In the genomic region with DNA sequence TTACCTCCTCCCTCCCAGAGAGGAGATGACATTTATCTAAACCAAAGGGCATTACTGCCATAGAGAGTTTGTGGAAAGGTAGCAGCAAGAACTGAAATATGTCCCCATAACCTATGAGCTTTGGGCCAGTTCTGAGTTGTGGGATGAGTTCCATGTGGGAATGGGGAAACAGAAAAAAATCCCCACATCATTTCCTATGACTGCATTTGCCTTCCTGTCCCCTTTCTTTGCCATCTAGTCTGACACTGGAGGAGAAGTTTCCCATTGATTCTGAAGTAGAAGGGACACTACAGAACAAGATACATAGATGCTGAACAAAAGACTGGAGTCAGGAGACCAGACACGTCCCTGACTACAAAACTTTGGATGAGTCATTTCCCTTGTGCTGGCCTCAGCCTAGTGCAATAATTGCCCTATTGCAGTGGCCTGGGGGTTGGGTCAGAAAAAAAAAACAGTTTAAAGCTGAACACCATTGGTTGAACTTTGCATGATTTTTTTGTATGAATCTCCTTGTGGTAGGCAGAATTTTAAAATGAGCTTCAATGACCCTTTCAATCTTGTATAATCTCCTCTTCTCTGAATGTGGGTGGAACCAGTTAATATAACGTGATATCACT, we compare ENCODE assay signal across 10 cellular contexts. TPM values are rescaled to one million over a fixed set of nuclear protein-coding genes. Genes with fewer than 3 reads are reported as not detected.
DNase-seq lines count a peak whose midpoint lies in the region; ATAC-seq, FAIRE-seq and TF ChIP-seq lines count a peak whose summit lies in the region.
"Had no signal": no experiment of that assay in that cellular context is flagged by ENCODE, and none has a peak within 500 bp of the region (broad histone marks: within the 10 kb centered on the region; RNA-seq: fewer than 3 reads in every experiment).

No MANE protein-coding gene starts in this region.

- no peaks in the 10 kb centered on the region for H3K36me3 Mint-ChIP-seq in activated T-helper 17 cell treated with anti-CD3 and anti-CD28 coated beads, Interleukin-2, amount 50 U/mL, for 72 hours (ENCODE audit: low read depth)

- H3K9me3 Mint-ChIP-seq in activated T-helper 17 cell treated with anti-CD3 and anti-CD28 coated beads, Interleukin-2, amount 50 U/mL, for 72 hours: no peaks in the 10 kb centered on the region
- H3K9me3 Mint-ChIP-seq: dendritic cell treated with granulocyte-macrophage colony-stimulating factor and Interleukin-4, amounts not matched to agents 40 ng/mL and 50 ng/mL, for 4 days had no signal

- no peaks in the 10 kb centered on the region for H3K36me3 ChIP-seq in keratinocyte (ENCODE audit: control insufficient read depth in 2 of 2, extremely low read depth in 1 of 2, insufficient read depth in 2 of 2, low read length in 2 of 2)
- no peaks in the 10 kb centered on the region for H3K36me3 ChIP-seq in PC-9 (ENCODE audit: low read depth)

- CTCF ChIA-PET in PC-9 (lab: Charles Lee): no interaction called here

- no peak overlapping the region for H3K27ac Mint-ChIP-seq in activated T-helper 17 cell treated with anti-CD3 and anti-CD28 coated beads, Interleukin-2, amount 50 U/mL, for 72 hours
- H3K27ac Mint-ChIP-seq: dendritic cell treated with granulocyte-macrophage colony-stimulating factor and Interleukin-4, amounts not matched to agents 40 ng/mL and 50 ng/mL, for 4 days had no signal

- H3K79me2 ChIP-seq in keratinocyte (ENCODE audit: control insufficient read depth, insufficient read depth, low read length): no peaks in the 10 kb centered on the region
- H3K79me2 ChIP-seq in PC-9 (ENCODE audit: low read depth): no peaks in the 10 kb centered on the region

- peaks cover 11% of the 10 kb centered on the region for H3K4me1 ChIP-seq in keratinocyte (ENCODE audit: control insufficient read depth, extremely low read depth, insufficient read depth, low read length)
- H3K4me1 ChIP-seq in PC-9 (replicated peaks; ENCODE audit: insufficient read depth): peaks cover 6% of the 10 kb centered on the region; the same call in 1 of the 2 replicates

- no peaks in the 10 kb centered on the region for H3K27me3 Mint-ChIP-seq in activated T-helper 17 cell treated with anti-CD3 and anti-CD28 coated beads, Interleukin-2, amount 50 U/mL, for 72 hours
- H3K27me3 Mint-ChIP-seq: dendritic cell treated with granulocyte-macrophage colony-stimulating factor and Interleukin-4, amounts not matched to agents 40 ng/mL and 50 ng/mL, for 4 days had no signal

- peak; percentile 76 for ATAC-seq in activated T-helper 17 cell treated with anti-CD3 and anti-CD28 coated beads, Interleukin-2, amount 50 U/mL, for 72 hours (replicated peaks)
- no peak for ATAC-seq in HG02610 (IDR thresholded peaks at IDR 0.05; ENCODE audit: unreplicated experiment)

- peak overlapping the region; percentile 9 for H3K4me2 ChIP-seq in keratinocyte (ENCODE audit: control insufficient read depth, extremely low read depth, insufficient read depth, low read depth, low read length)
- H3K4me2 ChIP-seq in PC-9: no peak overlapping the region

- H3K4me3 Mint-ChIP-seq in activated T-helper 17 cell treated with anti-CD3 and anti-CD28 coated beads, Interleukin-2, amount 50 U/mL, for 72 hours: no peak overlapping the region
- H3K4me3 Mint-ChIP-seq: dendritic cell treated with granulocyte-macrophage colony-stimulating factor and Interleukin-4, amounts not matched to agents 40 ng/mL and 50 ng/mL, for 4 days had no signal

- no TSS peak for BruUV-seq in PC-9 (replicated peaks; lab: Mats Ljungman, UMichigan)

- H4K20me1 ChIP-seq in keratinocyte (ENCODE audit: control insufficient read depth, extremely low read depth, insufficient read depth, low read length) (no peaks in the 10 kb centered on the region), PC-9 (ENCODE audit: insufficient read depth) (no peaks in the 10 kb centered on the region)

- H3K9me3 ChIP-seq in keratinocyte (ENCODE audit: control insufficient read depth, low read depth, low read length) (no peaks in the 10 kb centered on the region), PC-9 (ENCODE audit: insufficient read depth, low read depth) (no peaks in the 10 kb centered on the region)

- no peak overlapping the region for H3K27ac ChIP-seq in keratinocyte (ENCODE audit: control insufficient read depth, insufficient read depth, low read length)
- H3K27ac ChIP-seq in PC-9: no peak overlapping the region

- H3K9ac ChIP-seq in keratinocyte (ENCODE audit: control insufficient read depth, extremely low read depth, insufficient read depth, low read length): no peak overlapping the region

- TF ChIP-seq CTCF in AG10803 (conservative IDR thresholded peaks at IDR 0.05; ENCODE audit: low read length) (no peak), keratinocyte (optimal IDR thresholded peaks at IDR 0.05 in 1 of 3, IDR thresholded peaks at IDR 0.05 in 1 of 3, conservative IDR thresholded peaks at IDR 0.05 in 1 of 3; ENCODE audit: extremely low read depth in 1 of 3, insufficient read depth in 2 of 3, low read length in 3 of 3) (no peak), PC-9 (conservative IDR thresholded peaks at IDR 0.05) (no peak)

- DNase-seq in AG10803 (ENCODE audit: low read depth) (peak; percentile 79), HK-2 (ENCODE audit: unreplicated experiment) (peak; percentile 32), keratinocyte (ENCODE audit: low read depth, low spot score) (no peak), ecto neural progenitor cell (ENCODE audit: low spot score) (no peak), PC-9 (no peak), DMS79 (lab: John Stamatoyannopoulos, UW) (no peak)
- DNase-seq: NCI-H1436 had no signal

- intact Hi-C loops in PC-9 (cut with micrococcal nuclease; ENCODE audit: unreplicated experiment): no loop called here

- no peaks in the 10 kb centered on the region for H3F3A ChIP-seq in PC-9 (ENCODE audit: insufficient read depth, low read depth)

- H3K27me3 ChIP-seq in keratinocyte (ENCODE audit: control insufficient read depth, extremely low read depth, insufficient read depth, low read length) (no peaks in the 10 kb centered on the region), PC-9 (ENCODE audit: insufficient read depth, low read depth) (no peaks in the 10 kb centered on the region)

- dilution Hi-C loops in keratinocyte (cut with MboI; ENCODE audit: extremely low pct_ligation_motif_present, low sequenced_read_pairs): no loop called here

- no peaks in the 10 kb centered on the region for H3K4me1 Mint-ChIP-seq in activated T-helper 17 cell treated with anti-CD3 and anti-CD28 coated beads, Interleukin-2, amount 50 U/mL, for 72 hours

- H2AFZ ChIP-seq in keratinocyte (ENCODE audit: control insufficient read depth, low read length) (no peak overlapping the region), PC-9 (no peak overlapping the region)

- H3K9me1 ChIP-seq in keratinocyte (ENCODE audit: control insufficient read depth, extremely low read depth, insufficient read depth, low read length): no peaks in the 10 kb centered on the region

- H3K4me3 ChIP-seq in AG10803 (ENCODE audit: low read length): no peak overlapping the region
- H3K4me3 ChIP-seq in keratinocyte (ENCODE audit: control insufficient read depth in 2 of 3, extremely low read depth in 1 of 3, insufficient read depth in 2 of 3, low read depth in 1 of 3, low read length in 3 of 3): no peak overlapping the region
- no peak overlapping the region for H3K4me3 ChIP-seq in PC-9

- no peaks in the 10 kb centered on the region for H3K9me2 ChIP-seq in PC-9 (ENCODE audit: insufficient read depth)

- POLR2A ChIA-PET in PC-9 (lab: Charles Lee; ENCODE audit: unreplicated experiment): no interaction called here

- peak; percentile 90 for FAIRE-seq in keratinocyte (lab: Jason Lieb, UNC)

RNA-seq across cellular contexts. Expression of gene BEX3, which starts 22.1 kb away (rescaled TPM):
- 1 to 10 TPM; 3.5 to 9.4 TPM for total RNA-seq in activated T-helper 17 cell treated with anti-CD3 and anti-CD28 coated beads, Interleukin-2, amount 50 U/mL, for 72 hours
- 125 to 264 TPM (median 205 TPM) in 3 replicates for polyA plus RNA-seq in keratinocyte
- polyA plus RNA-seq in keratinocyte (2011; ENCODE audit: low read depth): 34.9 TPM
- 206 and 272 TPM in 2 replicates for polyA plus RNA-seq in keratinocyte (2011; cell fraction: cytosol; rRNA removed)
- 83.3 and 131 TPM in 2 replicates for polyA plus RNA-seq in keratinocyte (2011; cell fraction: nucleus; rRNA removed)
- polyA plus RNA-seq in keratinocyte (2012; ENCODE audit: low replicate concordance): 163 and 290 TPM in 2 replicates
- 20.2 to 39.1 TPM (median 38.6 TPM) in 3 replicates for polyA minus RNA-seq in keratinocyte
- polyA minus RNA-seq in keratinocyte (2011; cell fraction: cytosol; rRNA and poly(A)+ RNA removed): 59.5 TPM
- 9.1 and 14.7 TPM in 2 replicates for polyA minus RNA-seq in keratinocyte (2011; cell fraction: nucleus; rRNA and poly(A)+ RNA removed)
- total RNA-seq in PC-9 (2021): 120 and 130 TPM in 2 replicates

RNA-seq across cellular contexts. Expression of gene TCEAL9, which starts 42.1 kb away (rescaled TPM):
- total RNA-seq in activated T-helper 17 cell treated with anti-CD3 and anti-CD28 coated beads, Interleukin-2, amount 50 U/mL, for 72 hours: 1 to 10 TPM in 1 of 2 donors, under 1 TPM in 1; 0.73 to 1.1 TPM
- polyA plus RNA-seq in keratinocyte: 45.9 to 104 TPM (median 57.8 TPM) in 3 replicates
- polyA plus RNA-seq in keratinocyte (2011; ENCODE audit: low read depth): 128 TPM
- polyA plus RNA-seq in keratinocyte (2011; cell fraction: cytosol; rRNA removed): 58.9 and 65.5 TPM in 2 replicates
- polyA plus RNA-seq in keratinocyte (2011; cell fraction: nucleus; rRNA removed): 28.4 and 66.7 TPM in 2 replicates
- polyA plus RNA-seq in keratinocyte (2012; ENCODE audit: low replicate concordance): 92.6 and 108 TPM in 2 replicates
- 0.95 to 9.3 TPM (median 4.4 TPM) in 3 replicates for polyA minus RNA-seq in keratinocyte
- polyA minus RNA-seq in keratinocyte (2011; cell fraction: cytosol; rRNA and poly(A)+ RNA removed): 13.6 TPM
- polyA minus RNA-seq in keratinocyte (2011; cell fraction: nucleus; rRNA and poly(A)+ RNA removed): 3.0 and 12.2 TPM in 2 replicates
- 44.4 and 57.1 TPM in 2 replicates for total RNA-seq in PC-9 (2021)

Comparison
In these comparisons a context has a peak if more than half of its experiments do, and no peak if none do; other contexts are left out.
1. DNase-seq: peak in AG10803 (single experiment) and HK-2 (single experiment); none in keratinocyte (single experiment), ecto neural progenitor cell (single experiment), PC-9 (0 of 2) and DMS79 (single experiment).
2. RNA of gene BEX3, which starts 22.1 kb away (total RNA-seq): 120 to 130 TPM in PC-9; 3.5 to 9.4 TPM in activated T-helper 17 cell treated with anti-CD3 and anti-CD28 coated beads, Interleukin-2, amount 50 U/mL, for 72 hours; every median in the first group is over 10 times any median in the second.
3. RNA of gene TCEAL9, which starts 42.1 kb away (total RNA-seq): 44.4 to 57.1 TPM in PC-9; 0.73 to 1.1 TPM in activated T-helper 17 cell treated with anti-CD3 and anti-CD28 coated beads, Interleukin-2, amount 50 U/mL, for 72 hours; every median in the first group is over 10 times any median in the second.